ENCODE assay signal across 8 cellular contexts in the genomic region with DNA sequence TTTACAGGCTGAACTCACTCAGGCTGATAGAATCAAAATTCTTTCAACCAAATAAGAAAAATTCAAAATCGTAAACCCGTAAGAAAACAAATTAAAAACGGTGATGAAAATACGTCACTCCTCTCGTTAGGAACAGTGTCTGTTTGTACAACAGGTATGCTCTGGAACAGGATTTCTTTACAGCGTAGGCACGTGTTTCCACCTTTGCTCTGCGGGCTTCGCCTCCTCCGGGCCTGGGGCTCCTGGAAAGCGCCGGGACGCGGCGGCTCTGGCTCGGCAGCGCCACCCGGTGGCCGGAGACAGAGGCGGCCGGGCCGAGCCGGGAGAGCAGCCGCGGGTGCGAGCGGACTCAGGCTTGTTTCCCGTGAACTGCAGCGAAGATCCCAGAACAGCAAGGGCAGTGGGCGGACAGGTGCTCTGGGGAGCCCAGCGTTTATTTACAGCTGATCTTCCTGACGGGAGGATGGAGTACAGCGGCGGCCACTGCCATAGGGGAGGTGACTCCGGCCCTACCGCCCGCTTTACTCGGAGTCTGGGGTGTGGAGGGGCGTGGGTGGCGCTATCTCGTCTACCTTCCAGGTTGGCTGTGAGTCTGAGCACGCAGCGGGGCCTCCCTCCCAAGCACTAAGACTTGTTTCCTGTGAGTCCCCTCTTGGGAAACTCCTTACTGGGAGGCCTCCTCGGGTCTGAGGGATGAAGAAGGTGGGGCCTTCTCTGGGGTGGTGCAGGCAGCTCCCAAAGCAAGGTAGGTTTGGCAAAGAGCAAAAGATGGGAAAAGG. TPM values are rescaled to one million over a fixed set of nuclear protein-coding genes. Genes with fewer than 3 reads are reported as not detected.
DNase-seq lines count a peak whose midpoint lies in the region; ATAC-seq and TF ChIP-seq lines count a peak whose summit lies in the region.

No MANE protein-coding gene starts in this region.

- no peak overlapping the region for H3K4me3 Mint-ChIP-seq in activated CD4-positive, alpha-beta T cell treated with anti-CD3 and anti-CD28 coated beads, Interleukin-2, amount 10 ng/mL, durations not matched to agents 7 days and 5 days
- no peak overlapping the region for H3K4me3 Mint-ChIP-seq in stimulated activated effector memory CD8-positive, alpha-beta T cell treated with anti-CD3 and anti-CD28 coated beads, Interleukin-12 subunit alpha, Interleukin-12 subunit beta, amount 100 ng/mL, for 72 hours

- no peaks in the 10 kb centered on the region for H3K9me3 Mint-ChIP-seq in activated CD4-positive, alpha-beta T cell treated with anti-CD3 and anti-CD28 coated beads, Interleukin-2, amount 10 ng/mL, durations not matched to agents 7 days and 5 days
- no peaks in the 10 kb centered on the region for H3K9me3 Mint-ChIP-seq in stimulated activated effector memory CD8-positive, alpha-beta T cell treated with anti-CD3 and anti-CD28 coated beads, Interleukin-12 subunit alpha, Interleukin-12 subunit beta, amount 100 ng/mL, for 72 hours

- H3K27me3 Mint-ChIP-seq in activated CD4-positive, alpha-beta T cell treated with anti-CD3 and anti-CD28 coated beads, Interleukin-2, amount 10 ng/mL, durations not matched to agents 7 days and 5 days, result peaks cover 6% of the 10 kb centered on the region

- ATAC-seq in stimulated activated effector memory CD8-positive, alpha-beta T cell treated with anti-CD3 and anti-CD28 coated beads, Interleukin-12 subunit alpha, Interleukin-12 subunit beta, amount 100 ng/mL, for 72 hours, result peak; percentile 74

- H3K4me1 Mint-ChIP-seq in activated CD4-positive, alpha-beta T cell treated with anti-CD3 and anti-CD28 coated beads, Interleukin-2, amount 10 ng/mL, durations not matched to agents 7 days and 5 days, result peaks cover 5% of the 10 kb centered on the region
- H3K4me1 Mint-ChIP-seq in stimulated activated effector memory CD8-positive, alpha-beta T cell treated with anti-CD3 and anti-CD28 coated beads, Interleukin-12 subunit alpha, Interleukin-12 subunit beta, amount 100 ng/mL, for 72 hours, result peaks cover 8% of the 10 kb centered on the region

- TF ChIP-seq CTCF in coronary artery (IDR thresholded peaks at IDR 0.05), result peak; percentile 60

- peak overlapping the region; percentile 60 for H3K27ac Mint-ChIP-seq in activated CD4-positive, alpha-beta T cell treated with anti-CD3 and anti-CD28 coated beads, Interleukin-2, amount 10 ng/mL, durations not matched to agents 7 days and 5 days
- H3K27ac Mint-ChIP-seq in stimulated activated effector memory CD8-positive, alpha-beta T cell treated with anti-CD3 and anti-CD28 coated beads, Interleukin-12 subunit alpha, Interleukin-12 subunit beta, amount 100 ng/mL, for 72 hours, result peak overlapping the region; percentile 71

- POLR2A ChIA-PET in activated CD4-positive, alpha-beta T cell treated with anti-CD3 and anti-CD28 coated beads, Interleukin-2, amount 10 ng/mL, durations not matched to agents 7 days and 5 days (lab: Charles Lee), result no interaction called here

- H3K36me3 Mint-ChIP-seq in activated CD4-positive, alpha-beta T cell treated with anti-CD3 and anti-CD28 coated beads, Interleukin-2, amount 10 ng/mL, durations not matched to agents 7 days and 5 days (ENCODE audit: low read depth), result peaks cover 21% of the 10 kb centered on the region
- peaks cover 44% of the 10 kb centered on the region for H3K36me3 Mint-ChIP-seq in stimulated activated effector memory CD8-positive, alpha-beta T cell treated with anti-CD3 and anti-CD28 coated beads, Interleukin-12 subunit alpha, Interleukin-12 subunit beta, amount 100 ng/mL, for 72 hours

- DNase-seq in D341Med (ENCODE audit: low spot score) (peak; percentile 90), NCI-H1092 treated with DMSO at 0.1 percent for 48 hours (lab: John Stamatoyannopoulos, UW) (peak; percentile 19), coronary artery (ENCODE audit: low spot score) (no peak), mesenteric fat pad (ENCODE audit: low spot score) (peak; percentile 91), NCI-H2227 treated with DMSO at 0.1 percent for 48 hours (lab: John Stamatoyannopoulos, UW) (no peak), A172 (ENCODE audit: low spot score) (no peak)
- DNase-seq in activated CD4-positive, alpha-beta T cell treated with anti-CD3 and anti-CD28 coated beads, Interleukin-2, amount 10 ng/mL, durations not matched to agents 7 days and 5 days, result peak; percentile 59
- peak; percentile 66 to 76 for DNase-seq in stimulated activated effector memory CD8-positive, alpha-beta T cell treated with anti-CD3 and anti-CD28 coated beads, Interleukin-12 subunit alpha, Interleukin-12 subunit beta, amount 100 ng/mL, for 72 hours (ENCODE audit: low spot score in 2 of 2)

- H3K27ac ChIP-seq in coronary artery, result no peak overlapping the region

- CTCF ChIA-PET in activated CD4-positive, alpha-beta T cell treated with anti-CD3 and anti-CD28 coated beads, Interleukin-2, amount 10 ng/mL, durations not matched to agents 7 days and 5 days (lab: Charles Lee), result interaction anchor here (0.7 to 1.9 kb wide), 3 partner anchors 14 to 158 kb away, joined by 3 to 16 read pairs (median 3); a partner anchor contains a TSS

- no peak overlapping the region for H3K4me3 ChIP-seq in coronary artery

RNA-seq across cellular contexts. Expression of a gene that starts 40.5 kb away (rescaled TPM):
- total RNA-seq in activated CD4-positive, alpha-beta T cell treated with anti-CD3 and anti-CD28 coated beads, Interleukin-2, amount 10 ng/mL, durations not matched to agents 7 days and 5 days, result 100 to 1,000 TPM; 294 to 329 TPM
- 9.7 TPM for total RNA-seq in mesenteric fat pad
- 1.3 and 5.8 TPM in 2 replicates for total RNA-seq in A172 (2014; rRNA removed; shearing (Covaris generic))

Comparison
In these comparisons a context has a peak if more than half of its experiments do, and no peak if none do; other contexts are left out.
1. DNase-seq: peak in D341Med (single experiment), NCI-H1092 treated with DMSO at 0.1 percent for 48 hours (single experiment), activated CD4-positive, alpha-beta T cell treated with anti-CD3 and anti-CD28 coated beads, Interleukin-2, amount 10 ng/mL, durations not matched to agents 7 days and 5 days (single experiment), mesenteric fat pad (single experiment) and stimulated activated effector memory CD8-positive, alpha-beta T cell treated with anti-CD3 and anti-CD28 coated beads, Interleukin-12 subunit alpha, Interleukin-12 subunit beta, amount 100 ng/mL, for 72 hours (2 of 2); none in coronary artery (single experiment), NCI-H2227 treated with DMSO at 0.1 percent for 48 hours (single experiment) and A172 (single experiment).
2. RNA of a gene that starts 40.5 kb away (total RNA-seq): 294 to 329 TPM in activated CD4-positive, alpha-beta T cell treated with anti-CD3 and anti-CD28 coated beads, Interleukin-2, amount 10 ng/mL, durations not matched to agents 7 days and 5 days; 9.7 TPM in mesenteric fat pad (single experiment) and 1.3 to 5.8 TPM in A172; every median in the first group is over 10 times any median in the second.